In genomic region chr7:44847509-44847919, GRCh38 we compare ENCODE assay signal across 1 cellular context.
TF ChIP-seq lines count a peak whose summit lies in the region.

No MANE protein-coding gene starts in this region.

TF ChIP-seq in K562, 482 proteins besides CTCF, POLR2A, EP300 and RAD21 (continued from another document):
- no peak; a peak in 1 of 4 replicates for TF ChIP-seq ZMIZ1 (IDR thresholded peaks at IDR 0.05; ENCODE audit: low read depth in 2 of 2, low read length in 2 of 2)
- TF ChIP-seq ZBTB12 (CRISPR knock-in tag; IDR thresholded peaks at IDR 0.05), result no peak; the same call in 1 of the 2 replicates
- no peak for TF ChIP-seq LEF1 (IDR thresholded peaks at IDR 0.05)
- peak; percentile 24 to 33; a peak in 2 of 4 replicates for TF ChIP-seq RCOR1 (IDR thresholded peaks at IDR 0.05; ENCODE audit: borderline replicate concordance in 1 of 2, low read depth in 2 of 2, low read length in 2 of 2)
- no peak for TF ChIP-seq ZNF57 (CRISPR knock-in tag; IDR thresholded peaks at IDR 0.05)
- no peak for TF ChIP-seq GTF2E2 (tag; IDR thresholded peaks at IDR 0.05)
- TF ChIP-seq ZBTB43 (CRISPR knock-in tag; IDR thresholded peaks at IDR 0.05), result no peak
- TF ChIP-seq SMARCB1 (IDR thresholded peaks at IDR 0.05; ENCODE audit: insufficient read length, low read depth), result no peak
- no peak for TF ChIP-seq CBX5 (IDR thresholded peaks at IDR 0.05; ENCODE audit: borderline replicate concordance, low read depth)
- 0 out of 2 replicates have a peak, but pooled peaks have one; percentile 31 for TF ChIP-seq CAMTA2 (CRISPR knock-in tag; conservative IDR thresholded peaks at IDR 0.05)
- peak; percentile 59 for TF ChIP-seq GABPA (tag; conservative IDR thresholded peaks at IDR 0.05; ENCODE audit: low read depth)
- TF ChIP-seq HDAC8 (tag; IDR thresholded peaks at IDR 0.05), result 0 out of 2 replicates have a peak, but pooled peaks have one; percentile 51
